24 cellular contexts compared by ENCODE assay signal in genomic region chr1:63203641-63204040, GRCh38.
"Had no signal": no experiment of that assay in that cellular context is flagged by ENCODE, and none has a peak within 500 bp of the region (broad histone marks: within the 10 kb centered on the region; RNA-seq: fewer than 3 reads in every experiment).

No MANE protein-coding gene starts in this region.

- H3K36me3 ChIP-seq: stomach, suprapubic skin, thoracic aorta, thyroid gland, tibial artery, tibial nerve, transverse colon, upper lobe of left lung, upper lobe of right lung, uterus, vagina had no signal

- H3K27ac ChIP-seq: stomach, suprapubic skin, testis, thoracic aorta, thyroid gland, tibial artery, tibial nerve, transverse colon, upper lobe of left lung, upper lobe of right lung, uterus, vagina had no signal

- H3K27me3 ChIP-seq: testis, thyroid gland, tibial artery, tibial nerve, upper lobe of left lung, uterus, vagina had no signal

- H3K4me3 ChIP-seq: stomach, suprapubic skin, testis, thoracic aorta, thyroid gland, tibial artery, tibial nerve, transverse colon, upper lobe of left lung, upper lobe of right lung, uterus, vagina had no signal

- DNase-seq: stimulated activated CD4-positive, alpha-beta T cell treated with anti-CD3 and anti-CD28 coated beads, Interleukin-2, amount 100 ng/mL, for 48 hours; stimulated activated CD4-positive, alpha-beta T cell treated with anti-CD3 and anti-CD28 coated beads, Interleukin-4, amount 100 ng/mL, for 1 hour; stimulated activated CD4-positive, alpha-beta T cell treated with anti-CD3 and anti-CD28 coated beads, Interleukin-4, amount 100 ng/mL, for 24 hours; stimulated activated CD4-positive, alpha-beta T cell treated with anti-CD3 and anti-CD28 coated beads, Interleukin-4, amount 100 ng/mL, for 4 hours; stimulated activated CD8-positive, alpha-beta memory T cell treated with anti-CD3 and anti-CD28 coated beads, Interleukin-4, amount 100 ng/mL, for 48 hours; stimulated activated naive B cell treated with anti-CD40 and anti-IgM and Interleukin-4, amounts not matched to agents 10 μg/mL and 1 μg/mL and 100 μg/mL, for 72 hours; stimulated activated naive CD4-positive, alpha-beta T cell; stimulated activated naive CD4-positive, alpha-beta T cell treated with Interleukin-2 at 50 U/mL for 16 hours; stimulated activated naive CD8-positive, alpha-beta T cell treated with anti-CD3 and anti-CD28 coated beads, Interleukin-15, amount 100 ng/mL, for 72 hours; stimulated activated naive CD8-positive, alpha-beta T cell treated with anti-CD3 and anti-CD28 coated beads, Interleukin-15, Interleukin-2, amounts not matched to agents 100 U/mL and 50 U/mL, for 24 hours; stomach; substantia nigra; testis; thyroid gland; tibial artery; transverse colon; trophoblast cell; upper lobe of left lung; upper lobe of right lung; uterus had no signal

- H3K9me3 ChIP-seq: stomach, suprapubic skin, testis, thoracic aorta, thyroid gland, tibial artery, tibial nerve, transverse colon, upper lobe of left lung, upper lobe of right lung, uterus, vagina had no signal

- H3K4me1 ChIP-seq: stomach, suprapubic skin, testis, thyroid gland, tibial artery, transverse colon, upper lobe of left lung, upper lobe of right lung, uterus, vagina had no signal
